ENCODE assay signal across 8 cellular contexts in genomic region chr1:27097484-27097917, GRCh38. TPM values are rescaled to one million over a fixed set of nuclear protein-coding genes. Genes with fewer than 3 reads are reported as not detected.
DNase-seq lines count a peak whose midpoint lies in the region; ATAC-seq, FAIRE-seq and TF ChIP-seq lines count a peak whose summit lies in the region.

No MANE protein-coding gene starts in this region.

- no peaks in the 10 kb centered on the region for H3K27me3 ChIP-seq in astrocyte (ENCODE audit: insufficient read depth, low read length)

- no peak for FAIRE-seq in astrocyte (lab: Jason Lieb, UNC)

- no peak overlapping the region for H3K4me3 ChIP-seq in astrocyte (ENCODE audit: insufficient read depth, low read depth, low read length)

- H3K27ac Mint-ChIP-seq in astrocyte (ENCODE audit: unreplicated experiment), result no peak overlapping the region

- H3K36me3 Mint-ChIP-seq in astrocyte (ENCODE audit: low read depth, unreplicated experiment), result peaks cover 2% of the 10 kb centered on the region

- ATAC-seq in GM19328 (IDR thresholded peaks at IDR 0.05; ENCODE audit: unreplicated experiment), result no peak

- DNase-seq in NCI-H2081 (lab: John Stamatoyannopoulos, UW) (peak; percentile 50 to 60), NCI-H2081 treated with DMSO at 0.1 percent for 48 hours (lab: John Stamatoyannopoulos, UW) (no peak), NCI-H128 (lab: John Stamatoyannopoulos, UW; ENCODE audit: unreplicated experiment) (peak; percentile 57), T-helper 9 cell (peak; percentile 62), astrocyte (ENCODE audit: low read depth) (peak; percentile 22), hippocampal formation (lab: John Stamatoyannopoulos, UW) (peak; percentile 49)
- peak; percentile 46 to 68 for DNase-seq in stimulated activated CD4-positive, alpha-beta T cell treated with anti-CD3 and anti-CD28 coated beads, Interleukin-12 subunit alpha, Interleukin-12 subunit beta, amount 100 ng/mL, for 24 hours (ENCODE audit: low read depth in 2 of 2)

- H3K9me3 ChIP-seq in astrocyte (ENCODE audit: insufficient read depth, low read depth, low read length), result no peaks in the 10 kb centered on the region

- H3K4me1 Mint-ChIP-seq in astrocyte (ENCODE audit: low read depth, unreplicated experiment), result peaks cover 15% of the 10 kb centered on the region

- peak; percentile 92 for TF ChIP-seq CTCF in astrocyte (IDR thresholded peaks at IDR 0.05; ENCODE audit: insufficient read depth, low read depth, low read length)

- peaks cover 2% of the 10 kb centered on the region for H3K27me3 Mint-ChIP-seq in astrocyte (ENCODE audit: low read depth, unreplicated experiment)

- H4K20me1 ChIP-seq in astrocyte (ENCODE audit: insufficient read depth, low read length), result no peaks in the 10 kb centered on the region

- H3K79me2 ChIP-seq in astrocyte (ENCODE audit: insufficient read depth, low read length), result no peaks in the 10 kb centered on the region

- H3K4me2 ChIP-seq in astrocyte (ENCODE audit: low read length), result no peak overlapping the region

- no peak overlapping the region for H3K4me3 Mint-ChIP-seq in astrocyte (ENCODE audit: unreplicated experiment)

- no peaks in the 10 kb centered on the region for H3K9me3 Mint-ChIP-seq in astrocyte (ENCODE audit: unreplicated experiment)

- no peak overlapping the region for H3K27ac ChIP-seq in astrocyte (ENCODE audit: low read depth, low read length)

- H3K4me1 ChIP-seq in astrocyte (ENCODE audit: insufficient read depth, low read length), result peaks cover 16% of the 10 kb centered on the region

- H2AFZ ChIP-seq in astrocyte (ENCODE audit: low read depth, low read length), result peak overlapping the region; percentile 32

- no peaks in the 10 kb centered on the region for H3K36me3 ChIP-seq in astrocyte (ENCODE audit: insufficient read depth, low read length)

- no peak overlapping the region for H3K9ac ChIP-seq in astrocyte (ENCODE audit: low read length)

RNA-seq across cellular contexts. Expression of gene SLC9A1, which starts 57.4 kb away (rescaled TPM):
- total RNA-seq in astrocyte, result 49.3 and 55.0 TPM in 2 replicates
